In genomic region chr3:38031022-38031994, GRCh38 we compare ENCODE assay signal across 8 cellular contexts. TPM values are rescaled to one million over a fixed set of nuclear protein-coding genes. Genes with fewer than 3 reads are reported as not detected.
DNase-seq lines count a peak whose midpoint lies in the region; ATAC-seq and TF ChIP-seq lines count a peak whose summit lies in the region.

No MANE protein-coding gene starts in this region.

- TF ChIP-seq CTCF in RWPE2 (IDR thresholded peaks at IDR 0.05; ENCODE audit: poor library complexity, severe bottlenecking) (no peak), MCF 10A (IDR thresholded peaks at IDR 0.05; ENCODE audit: unreplicated experiment) (no peak), mesothelial cell of epicardium (IDR thresholded peaks at IDR 0.05; ENCODE audit: unreplicated experiment) (no peak)

- no peak overlapping the region for H3K4me3 ChIP-seq in CD4-positive, alpha-beta memory T cell (ENCODE audit: low read length in 2 of 2)
- no peak overlapping the region for H3K4me3 ChIP-seq in RWPE2 (ENCODE audit: severe bottlenecking)
- H3K4me3 ChIP-seq in HAP-1 = no peak overlapping the region

- intact Hi-C loops in CD4-positive, alpha-beta memory T cell (cut with micrococcal nuclease) = no loop called here
- intact Hi-C loops in MCF 10A (cut with micrococcal nuclease) = no loop called here

- in situ Hi-C loops in HAP-1 (cut with MboI; ENCODE audit: low sequenced_read_pairs) = no loop called here

- H3K36me3 ChIP-seq in CD4-positive, alpha-beta memory T cell (ENCODE audit: insufficient read depth, low read length) = no peaks in the 10 kb centered on the region
- no peaks in the 10 kb centered on the region for H3K36me3 ChIP-seq in RWPE2 (ENCODE audit: low read depth)
- H3K36me3 ChIP-seq in HAP-1 (replicated peaks) = no peaks in the 10 kb centered on the region

- no peaks in the 10 kb centered on the region for H3K27me3 ChIP-seq in CD4-positive, alpha-beta memory T cell (ENCODE audit: insufficient read depth, low read length)
- H3K27me3 ChIP-seq in RWPE2 (ENCODE audit: insufficient read depth, poor library complexity, severe bottlenecking) = no peaks in the 10 kb centered on the region
- no peaks in the 10 kb centered on the region for H3K27me3 ChIP-seq in HAP-1 (ENCODE audit: low read depth)

- POLR2A ChIA-PET in CD4-positive, alpha-beta memory T cell (lab: Charles Lee; ENCODE audit: partially characterized antibody) = interaction anchor here (0.6 to 2.6 kb wide), 4 partner anchors 11 to 372 kb away, joined by 3 to 12 read pairs (median 6); partner anchors contain the start of genes ACAA1 and OXSR1
- POLR2A ChIA-PET in MCF 10A (lab: Yijun Ruan, JAX) = interaction anchor here (0.7 to 2.7 kb wide), 6 partner anchors 11 to 177 kb away, joined by 3 to 12 read pairs (median 4); partner anchors contain the start of genes ACAA1 and OXSR1

- peaks cover 19 to 42% (median 30%) of the 10 kb centered on the region in 4 donors for H3K4me1 Mint-ChIP-seq in CD4-positive, alpha-beta memory T cell
- H3K4me1 Mint-ChIP-seq in MCF 10A (ENCODE audit: insufficient read depth, unreplicated experiment) = peaks cover 19% of the 10 kb centered on the region
- peaks cover 12% of the 10 kb centered on the region for H3K4me1 Mint-ChIP-seq in mesothelial cell of epicardium

- peaks cover 32% of the 10 kb centered on the region for H3K4me1 ChIP-seq in CD4-positive, alpha-beta memory T cell (ENCODE audit: insufficient read depth, low read length)
- H3K4me1 ChIP-seq in RWPE2 (ENCODE audit: insufficient read depth, poor library complexity, severe bottlenecking) = peaks cover 21% of the 10 kb centered on the region
- peaks cover 7% of the 10 kb centered on the region; the same call in 1 of the 2 replicates for H3K4me1 ChIP-seq in HAP-1

- no peaks in the 10 kb centered on the region for H3K9me3 Mint-ChIP-seq in CD4-positive, alpha-beta memory T cell
- H3K9me3 Mint-ChIP-seq in MCF 10A (ENCODE audit: unreplicated experiment) (no peaks in the 10 kb centered on the region), mesothelial cell of epicardium (no peaks in the 10 kb centered on the region)

- BruUV-seq in MCF 10A (replicated peaks; lab: Mats Ljungman, UMichigan) = TSS peak; percentile 47

- peak; percentile 36 to 74 (median 44) for DNase-seq in CD4-positive, alpha-beta memory T cell
- DNase-seq in RWPE2 (ENCODE audit: low spot score) = peak; percentile 89
- DNase-seq in MCF 10A (ENCODE audit: unreplicated experiment) = peak; percentile 93
- DNase-seq in mesothelial cell of epicardium (ENCODE audit: low spot score in 2 of 2, unreplicated experiment in 2 of 2) = no peak
- DNase-seq in ureter (ENCODE audit: low spot score) = peak; percentile 80
- no peak for DNase-seq in DMS79 (lab: John Stamatoyannopoulos, UW)
- no peak for DNase-seq in HAP-1 (ENCODE audit: low spot score in 2 of 2)

- H3K27me3 Mint-ChIP-seq in CD4-positive, alpha-beta memory T cell = no peaks in the 10 kb centered on the region
- H3K27me3 Mint-ChIP-seq in MCF 10A (ENCODE audit: insufficient read depth, unreplicated experiment) (no peaks in the 10 kb centered on the region), mesothelial cell of epicardium (ENCODE audit: low read depth) (peaks cover 29% of the 10 kb centered on the region)

- no peak overlapping the region for H3K27ac ChIP-seq in CD4-positive, alpha-beta memory T cell (ENCODE audit: low read depth, low read length)
- peak overlapping the region; percentile 81 for H3K27ac ChIP-seq in RWPE2 (ENCODE audit: poor library complexity, severe bottlenecking)

- ATAC-seq in RWPE2 (ENCODE audit: low read depth) = peak; percentile 90
- no peak for ATAC-seq in GM18502 (IDR thresholded peaks at IDR 0.05; ENCODE audit: poor library complexity, unreplicated experiment)

- peak overlapping the region; percentile 88 to 94 (median 90) for H3K27ac Mint-ChIP-seq in CD4-positive, alpha-beta memory T cell
- peak overlapping the region; percentile 78 for H3K27ac Mint-ChIP-seq in MCF 10A (ENCODE audit: low read depth, unreplicated experiment)
- peak overlapping the region; percentile 9 for H3K27ac Mint-ChIP-seq in mesothelial cell of epicardium

- CTCF ChIA-PET in CD4-positive, alpha-beta memory T cell (lab: Charles Lee; ENCODE audit: partially characterized antibody) = interaction anchor here (0.7 to 1.9 kb wide), 4 partner anchors 9 to 57 kb away, joined by 3 to 12 read pairs (median 4); no protein-coding TSS in a partner anchor
- CTCF ChIA-PET in MCF 10A (lab: Yijun Ruan, JAX) = interaction anchor here (0.6 to 2.3 kb wide), 7 partner anchors 13 to 661 kb away, joined by 3 to 10 read pairs (median 4); partner anchors contain the start of gene XYLB

- H3K4me3 Mint-ChIP-seq in CD4-positive, alpha-beta memory T cell = peak overlapping the region; percentile 21 to 90 (median 78)
- peak overlapping the region; percentile 5 for H3K4me3 Mint-ChIP-seq in MCF 10A (ENCODE audit: unreplicated experiment)
- H3K4me3 Mint-ChIP-seq in mesothelial cell of epicardium = peak overlapping the region; percentile 51

- H3K9me3 ChIP-seq in CD4-positive, alpha-beta memory T cell (ENCODE audit: control insufficient read depth in 1 of 2, low read length in 2 of 2) = no peaks in the 10 kb centered on the region
- H3K9me3 ChIP-seq in RWPE2 (ENCODE audit: severe bottlenecking) (no peaks in the 10 kb centered on the region), HAP-1 (no peaks in the 10 kb centered on the region)

- H3K36me3 Mint-ChIP-seq in CD4-positive, alpha-beta memory T cell = no peaks in the 10 kb centered on the region
- H3K36me3 Mint-ChIP-seq in MCF 10A (ENCODE audit: insufficient read depth, unreplicated experiment) (no peaks in the 10 kb centered on the region), mesothelial cell of epicardium (no peaks in the 10 kb centered on the region)

RNA-seq across cellular contexts. Expression of gene PLCD1, which starts 1.9 kb away (rescaled TPM):
- total RNA-seq in CD4-positive, alpha-beta memory T cell = 10 to 100 TPM; 81.2 to 93.9 TPM
- polyA plus RNA-seq in CD4-positive, alpha-beta memory T cell = 10 to 100 TPM; 38.4 to 41.2 TPM
- total RNA-seq in MCF 10A (2022) (1.8 and 3.1 TPM in 2 replicates), mesothelial cell of epicardium (19.0 to 20.8 TPM (median 20.7 TPM) in 3 replicates), ureter (93.5 TPM)

RNA-seq across cellular contexts. Expression of gene DLEC1, which starts 7.7 kb away (rescaled TPM):
- total RNA-seq in CD4-positive, alpha-beta memory T cell = 10 to 100 TPM; 13.2 to 15.1 TPM
- polyA plus RNA-seq in CD4-positive, alpha-beta memory T cell = 1 to 10 TPM in 1 of 2 donors, under 1 TPM in 1; 0.49 to 1.3 TPM
- total RNA-seq in MCF 10A (2022) (1.3 TPM in 1 of 2 replicates, not detected in the other), mesothelial cell of epicardium (1.3 to 1.8 TPM (median 1.4 TPM) in 3 replicates), ureter (5.6 TPM)

RNA-seq across cellular contexts. Expression of gene VILL, which starts 40.7 kb away (rescaled TPM):
- 10 to 100 TPM; 41.7 to 43.4 TPM for total RNA-seq in CD4-positive, alpha-beta memory T cell
- 10 to 100 TPM; 13.4 to 18.0 TPM for polyA plus RNA-seq in CD4-positive, alpha-beta memory T cell
- total RNA-seq in MCF 10A (2022) (not detected in 2 replicates), mesothelial cell of epicardium (15.3 to 16.7 TPM (median 16.4 TPM) in 3 replicates), ureter (46.4 TPM)

Comparison
In these comparisons a context has a peak if more than half of its experiments do, and no peak if none do; other contexts are left out.
1. DNase-seq: peak in CD4-positive, alpha-beta memory T cell (5 of 5), RWPE2 (single experiment), MCF 10A (single experiment) and ureter (single experiment); none in mesothelial cell of epicardium (0 of 2), DMS79 (single experiment) and HAP-1 (0 of 2).
2. H3K27ac Mint-ChIP-seq: peak in every context shown above with its lines; median percentile 90 in CD4-positive, alpha-beta memory T cell; 78 in MCF 10A; 9 in mesothelial cell of epicardium.
3. H3K4me3 Mint-ChIP-seq: peak in every context shown above with its lines; median percentile 78 in CD4-positive, alpha-beta memory T cell; 51 in mesothelial cell of epicardium; 5 in MCF 10A.
4. RNA of gene VILL, which starts 40.7 kb away (total RNA-seq): 46.4 TPM in ureter (single experiment), 41.7 to 43.4 TPM in CD4-positive, alpha-beta memory T cell and 15.3 to 16.7 TPM in mesothelial cell of epicardium; not detected in MCF 10A; every median in the first group is over 10 times any median in the second.